In genomic region chr2:213156682-213157081, GRCh38 we compare ENCODE assay signal across 15 cellular contexts.
"Had no signal": no experiment of that assay in that cellular context is flagged by ENCODE, and none has a peak within 500 bp of the region (broad histone marks: within the 10 kb centered on the region; RNA-seq: fewer than 3 reads in every experiment).

No MANE protein-coding gene starts in this region.

- H2AFZ ChIP-seq: neural progenitor cell had no signal

- DNase-seq: activated CD4-positive, alpha-beta T cell treated with anti-CD3 and anti-CD28 coated beads, Interleukin-2, amount 10 ng/mL, durations not matched to agents 24 days and 14 days; activated naive CD4-positive, alpha-beta T cell; aorta; cortex of kidney; effector CD4-positive, alpha-beta T cell; esophagus squamous epithelium; ovary; T-helper 17 cell; tibial artery had no signal

- H3K27ac Mint-ChIP-seq: activated CD4-positive, alpha-beta T cell treated with anti-CD3 and anti-CD28 coated beads, Interleukin-2, amount 10 ng/mL, durations not matched to agents 24 days and 14 days; neural progenitor cell; T-helper 17 cell; WTC11 had no signal

- H3K36me3 ChIP-seq: esophagus squamous epithelium, neural progenitor cell, ovary, tibial artery, vagina had no signal

- H3K27ac ChIP-seq: esophagus squamous epithelium, foreskin keratinocyte, neural progenitor cell, ovary, tibial artery, vagina had no signal

- ATAC-seq: sciatic nerve, WTC11 had no signal

- H3K9me3 Mint-ChIP-seq: activated CD4-positive, alpha-beta T cell treated with anti-CD3 and anti-CD28 coated beads, Interleukin-2, amount 10 ng/mL, durations not matched to agents 24 days and 14 days; WTC11 had no signal

- H3K9me3 ChIP-seq: esophagus squamous epithelium, ovary, tibial artery, vagina had no signal

- H3K4me2 ChIP-seq: neural progenitor cell had no signal

- H3K4me3 ChIP-seq: esophagus squamous epithelium, lung, neural progenitor cell, ovary, tibial artery, vagina had no signal

- H3K27me3 ChIP-seq: esophagus squamous epithelium, foreskin keratinocyte, neural progenitor cell, ovary, tibial artery, vagina had no signal

- H3K9ac ChIP-seq: neural progenitor cell had no signal

- H3K4me3 Mint-ChIP-seq: activated CD4-positive, alpha-beta T cell treated with anti-CD3 and anti-CD28 coated beads, Interleukin-2, amount 10 ng/mL, durations not matched to agents 24 days and 14 days; neural progenitor cell; T-helper 17 cell; WTC11 had no signal

- H3K36me3 Mint-ChIP-seq: neural progenitor cell, WTC11 had no signal
